ENCODE assay signal across 1 cellular context in the genomic region with DNA sequence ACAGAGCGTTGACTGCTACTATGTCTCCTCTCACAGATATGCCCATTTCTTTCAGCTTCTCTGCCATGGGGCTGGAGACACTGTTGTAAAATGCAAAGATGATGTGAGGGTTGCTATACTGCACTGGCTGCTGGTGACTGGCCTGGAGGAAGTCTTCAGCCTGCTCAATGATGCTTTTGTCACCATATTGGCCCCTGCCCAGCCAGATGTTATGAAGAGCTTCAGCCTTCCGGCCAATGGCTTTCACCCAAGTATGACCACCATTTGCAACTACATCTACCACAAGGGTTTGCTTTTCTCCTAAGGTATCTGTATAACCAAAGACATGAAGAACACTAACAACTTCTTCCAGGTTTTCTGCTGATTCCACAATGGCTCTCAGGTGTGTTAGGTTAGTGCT.
TF ChIP-seq lines count a peak whose summit lies in the region.

No MANE protein-coding gene starts in this region.

TF ChIP-seq in WTC11, 78 proteins besides CTCF, POLR2A, EP300 and RAD21 (continued from another document):
- TF ChIP-seq ZNF416 (CRISPR knock-in tag; IDR thresholded peaks at IDR 0.05) = no peak
